1 cellular context compared by ENCODE assay signal in genomic region chr16:53435066-53435688, GRCh38.
TF ChIP-seq lines count a peak whose summit lies in the region.

No MANE protein-coding gene starts in this region.

TF ChIP-seq in HepG2, 621 proteins besides CTCF, POLR2A, EP300 and RAD21 (continued from another document and continues in another):
- TF ChIP-seq FOXP4 (CRISPR knock-in tag; IDR thresholded peaks at IDR 0.05), result 0 out of 2 replicates have a peak, but pooled peaks have one; percentile 31
- 0 out of 2 replicates have a peak, but pooled peaks have one; percentile 25 for TF ChIP-seq CC2D1A (CRISPR knock-in tag; IDR thresholded peaks at IDR 0.05)
- TF ChIP-seq ZNF577 (CRISPR knock-in tag; IDR thresholded peaks at IDR 0.05; ENCODE audit: borderline replicate concordance, low read depth), result no peak
- no peak for TF ChIP-seq FOXM1 (CRISPR knock-in tag; IDR thresholded peaks at IDR 0.05)
- no peak for TF ChIP-seq BCLAF1 (IDR thresholded peaks at IDR 0.05)
- TF ChIP-seq NFAT5 (CRISPR knock-in tag; IDR thresholded peaks at IDR 0.05), result no peak; the same call in 1 of the 2 replicates
- peak; percentile 55; the same call in 1 of the 2 replicates for TF ChIP-seq POGK (CRISPR knock-in tag; conservative IDR thresholded peaks at IDR 0.05)
- TF ChIP-seq ZNF639 (CRISPR knock-in tag; conservative IDR thresholded peaks at IDR 0.05), result no peak
- TF ChIP-seq ERF (CRISPR knock-in tag; IDR thresholded peaks at IDR 0.05), result peak; percentile 63
- 0 out of 2 replicates have a peak, but pooled peaks have one; percentile 13 for TF ChIP-seq MIXL1 (CRISPR knock-in tag; IDR thresholded peaks at IDR 0.05)
- TF ChIP-seq MXD3 (CRISPR knock-in tag; IDR thresholded peaks at IDR 0.05), result no peak
- no peak for TF ChIP-seq ZNF678 (CRISPR knock-in tag; IDR thresholded peaks at IDR 0.05)
- TF ChIP-seq ZNF629 (CRISPR knock-in tag; conservative IDR thresholded peaks at IDR 0.05), result no peak
- TF ChIP-seq E2F1 (CRISPR knock-in tag; IDR thresholded peaks at IDR 0.05), result no peak
- no peak for TF ChIP-seq MTERF4 (CRISPR knock-in tag; IDR thresholded peaks at IDR 0.05)
- TF ChIP-seq ZNF660 (CRISPR knock-in tag; IDR thresholded peaks at IDR 0.05; ENCODE audit: borderline replicate concordance, low read depth), result no peak
- no peak for TF ChIP-seq RAD51 (IDR thresholded peaks at IDR 0.05; ENCODE audit: borderline replicate concordance)
- TF ChIP-seq NR2F1 (CRISPR knock-in tag; IDR thresholded peaks at IDR 0.05), result 0 out of 4 replicates have a peak, but pooled peaks of 1 of the 2 experiments have one; percentile 9
- TF ChIP-seq MTA1 (CRISPR knock-in tag; IDR thresholded peaks at IDR 0.05; ENCODE audit: borderline replicate concordance), result no peak
- TF ChIP-seq ZNF260 (CRISPR knock-in tag; IDR thresholded peaks at IDR 0.05; ENCODE audit: borderline replicate concordance, low read depth), result no peak
- peak; percentile 53 for TF ChIP-seq PCBP1 (IDR thresholded peaks at IDR 0.05; ENCODE audit: borderline replicate concordance, low read depth, low read length)
- no peak for TF ChIP-seq ZNF766 (CRISPR knock-in tag; IDR thresholded peaks at IDR 0.05; ENCODE audit: borderline replicate concordance)
- 0 out of 2 replicates have a peak, but pooled peaks have one; percentile 6 for TF ChIP-seq ZNF790 (CRISPR knock-in tag; IDR thresholded peaks at IDR 0.05; ENCODE audit: borderline replicate concordance)
- no peak; the same call in 1 of the 2 replicates for TF ChIP-seq REL (CRISPR knock-in tag; conservative IDR thresholded peaks at IDR 0.05)
- TF ChIP-seq SALL1 (CRISPR knock-in tag; IDR thresholded peaks at IDR 0.05), result 0 out of 2 replicates have a peak, but pooled peaks have one; percentile 32
- no peak for TF ChIP-seq ZC3H4 (CRISPR knock-in tag; IDR thresholded peaks at IDR 0.05; ENCODE audit: borderline replicate concordance)
- peak; percentile 52; the same call in 1 of the 2 replicates for TF ChIP-seq BORCS8-MEF2B (CRISPR knock-in tag; IDR thresholded peaks at IDR 0.05)
- no peak for TF ChIP-seq MEF2D (CRISPR knock-in tag; IDR thresholded peaks at IDR 0.05)
- peak; percentile 68; the same call in 1 of the 2 replicates for TF ChIP-seq THAP9 (CRISPR knock-in tag; IDR thresholded peaks at IDR 0.05; ENCODE audit: borderline replicate concordance)
- TF ChIP-seq TARDBP (CRISPR knock-in tag; IDR thresholded peaks at IDR 0.05), result peak; percentile 74
- peak; percentile 12; the same call in 1 of the 2 replicates for TF ChIP-seq ZNF747 (CRISPR knock-in tag; IDR thresholded peaks at IDR 0.05; ENCODE audit: borderline replicate concordance)
- TF ChIP-seq ASH2L (IDR thresholded peaks at IDR 0.05; ENCODE audit: insufficient read length, low read depth, low read length), result peak; percentile 69
- 0 out of 2 replicates have a peak, but pooled peaks have one; percentile 64 for TF ChIP-seq ZNF275 (CRISPR knock-in tag; IDR thresholded peaks at IDR 0.05; ENCODE audit: borderline replicate concordance)
- TF ChIP-seq ATF4 (CRISPR knock-in tag; IDR thresholded peaks at IDR 0.05), result 0 out of 4 replicates have a peak, but pooled peaks of 1 of the 2 experiments have one; percentile 43
- TF ChIP-seq NR2C2 (CRISPR knock-in tag; IDR thresholded peaks at IDR 0.05; ENCODE audit: borderline replicate concordance), result peak; percentile 83
